ENCODE assay signal across 8 cellular contexts in genomic region chr2:238439093-238439849, GRCh38. TPM values are rescaled to one million over a fixed set of nuclear protein-coding genes. Genes with fewer than 3 reads are reported as not detected.
DNase-seq lines count a peak whose midpoint lies in the region; TF ChIP-seq lines count a peak whose summit lies in the region.

No MANE protein-coding gene starts in this region.

- no peaks in the 10 kb centered on the region for H3K27me3 Mint-ChIP-seq in dendritic cell treated with granulocyte-macrophage colony-stimulating factor and Interleukin-4, amounts not matched to agents 40 ng/mL and 50 ng/mL, for 4 days
- H3K27me3 Mint-ChIP-seq in progenitor cell of endocrine pancreas, result no peaks in the 10 kb centered on the region

- DNase-seq in Ammon's horn (ENCODE audit: low spot score) (peak; percentile 14), T1000 (lab: John Stamatoyannopoulos, UW) (peak; percentile 68), progenitor cell of endocrine pancreas (ENCODE audit: low spot score, unreplicated experiment) (no peak), SHP77 treated with DMSO at 0.1 percent for 48 hours (lab: John Stamatoyannopoulos, UW) (no peak), NCI-H2171 treated with DMSO at 0.1 percent for 48 hours (lab: John Stamatoyannopoulos, UW) (no peak), NCI-H187 (lab: John Stamatoyannopoulos, UW) (no peak), activated gamma-delta T cell treated with Interleukin-2 at 50 U/mL for 16 hours (no peak)

- no peak overlapping the region for H3K4me3 Mint-ChIP-seq in dendritic cell treated with granulocyte-macrophage colony-stimulating factor and Interleukin-4, amounts not matched to agents 40 ng/mL and 50 ng/mL, for 4 days
- H3K4me3 Mint-ChIP-seq in progenitor cell of endocrine pancreas (ENCODE audit: low read depth), result no peak overlapping the region

- peaks cover 78% of the 10 kb centered on the region for H3K36me3 Mint-ChIP-seq in dendritic cell treated with granulocyte-macrophage colony-stimulating factor and Interleukin-4, amounts not matched to agents 40 ng/mL and 50 ng/mL, for 4 days (ENCODE audit: low read depth)
- H3K36me3 Mint-ChIP-seq in progenitor cell of endocrine pancreas (ENCODE audit: insufficient read depth), result peaks cover 15% of the 10 kb centered on the region

- no peak for TF ChIP-seq CTCF in progenitor cell of endocrine pancreas (IDR thresholded peaks at IDR 0.05; ENCODE audit: unreplicated experiment)

- peak overlapping the region; percentile 10 for H3K27ac Mint-ChIP-seq in dendritic cell treated with granulocyte-macrophage colony-stimulating factor and Interleukin-4, amounts not matched to agents 40 ng/mL and 50 ng/mL, for 4 days
- H3K27ac Mint-ChIP-seq in progenitor cell of endocrine pancreas, result peak overlapping the region; percentile 16

- intact Hi-C loops in dendritic cell treated with granulocyte-macrophage colony-stimulating factor and Interleukin-4, amounts not matched to agents 40 ng/mL and 50 ng/mL, for 4 days (cut with micrococcal nuclease), result no loop called here

- H3K4me1 Mint-ChIP-seq in dendritic cell treated with granulocyte-macrophage colony-stimulating factor and Interleukin-4, amounts not matched to agents 40 ng/mL and 50 ng/mL, for 4 days (ENCODE audit: low read depth), result peaks cover 37% of the 10 kb centered on the region
- peaks cover 24% of the 10 kb centered on the region for H3K4me1 Mint-ChIP-seq in progenitor cell of endocrine pancreas (ENCODE audit: low read depth)

- no peaks in the 10 kb centered on the region for H3K9me3 Mint-ChIP-seq in dendritic cell treated with granulocyte-macrophage colony-stimulating factor and Interleukin-4, amounts not matched to agents 40 ng/mL and 50 ng/mL, for 4 days
- no peaks in the 10 kb centered on the region for H3K9me3 Mint-ChIP-seq in progenitor cell of endocrine pancreas (ENCODE audit: low read depth)

RNA-seq across cellular contexts. Expression of gene ASB1, which starts 12.5 kb away (rescaled TPM):
- 42.3 and 46.8 TPM in 2 replicates for total RNA-seq in progenitor cell of endocrine pancreas

Comparison
In these comparisons a context has a peak if more than half of its experiments do, and no peak if none do; other contexts are left out.
1. DNase-seq: peak in Ammon's horn (single experiment) and T1000 (single experiment); none in progenitor cell of endocrine pancreas (single experiment), SHP77 treated with DMSO at 0.1 percent for 48 hours (single experiment), NCI-H2171 treated with DMSO at 0.1 percent for 48 hours (single experiment), NCI-H187 (0 of 2) and activated gamma-delta T cell treated with Interleukin-2 at 50 U/mL for 16 hours (single experiment).